Comparison of ENCODE assay signal across 8 cellular contexts in the genomic region with DNA sequence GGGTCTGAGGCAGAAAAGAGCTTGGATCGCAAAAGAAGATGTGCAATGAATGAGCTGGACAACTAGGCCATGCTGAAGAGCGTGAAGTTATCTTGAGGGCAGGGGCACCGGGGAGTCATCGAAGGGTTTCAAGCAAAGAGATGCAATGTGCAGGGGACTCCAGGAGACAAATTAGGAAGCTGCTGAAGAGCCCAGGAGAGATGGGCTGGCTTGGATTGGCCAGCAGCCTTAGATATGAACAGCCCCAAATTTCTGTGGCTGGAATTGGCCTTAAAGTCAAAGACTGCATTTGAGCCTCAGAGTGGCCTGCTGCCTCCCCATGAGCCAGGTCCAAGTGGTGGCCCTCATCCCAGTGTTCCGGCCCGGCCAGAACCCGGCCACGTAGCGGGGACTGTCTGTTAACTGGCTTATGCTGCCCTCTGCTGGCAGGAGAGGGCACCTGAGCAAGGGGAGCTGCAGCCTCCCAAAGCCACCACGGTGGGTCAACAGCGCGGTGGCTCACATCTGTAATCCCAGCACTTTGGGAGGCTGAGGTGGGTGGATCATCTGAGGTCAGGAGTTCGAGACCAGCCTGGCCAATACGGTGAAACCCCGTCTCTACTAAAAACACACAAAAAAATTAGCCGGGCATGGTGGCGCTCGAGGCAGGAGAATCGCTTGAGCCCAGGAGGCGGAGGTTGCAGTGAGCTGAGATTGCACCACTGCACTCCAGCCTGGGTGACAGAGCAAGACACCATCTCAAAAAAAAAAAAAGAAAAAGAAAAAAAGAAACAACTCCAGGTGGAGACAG. TPM values are rescaled to one million over a fixed set of nuclear protein-coding genes. Genes with fewer than 3 reads are reported as not detected.
DNase-seq lines count a peak whose midpoint lies in the region; ATAC-seq and TF ChIP-seq lines count a peak whose summit lies in the region.
"Not testable (repeated sequence)": the region's sequence is repeated elsewhere in the genome, so short reads cannot be mapped to it uniquely, and the experiment has no call there.

No MANE protein-coding gene starts in this region.

- 40 to 43% methylated on average over 15 to 17 of the region's 20 CpGs for WGBS in lower leg skin, 2 donors

- H3K27me3 Mint-ChIP-seq in CD8-positive, alpha-beta T cell (ENCODE audit: low read depth): peaks cover 11% of the 10 kb centered on the region

- H3K4me1 ChIP-seq in CD8-positive, alpha-beta T cell (ENCODE audit: insufficient read depth, low read length): not testable (repeated sequence)

- TF ChIP-seq CTCF in CD8-positive, alpha-beta T cell (IDR thresholded peaks at IDR 0.05): peak; percentile 92
- peak in 2 of 3 donors; percentile 81 to 93 for TF ChIP-seq CTCF in lower leg skin (IDR thresholded peaks at IDR 0.05)

- not testable (repeated sequence) for TF ChIP-seq POLR2A in lower leg skin (IDR thresholded peaks at IDR 0.05)

- CTCF ChIA-PET in CD8-positive, alpha-beta T cell (lab: Charles Lee): interaction anchor here (0.6 to 2.8 kb wide), 24 partner anchors 10 to 180 kb away, joined by 3 to 25 read pairs (median 4); a partner anchor contains a TSS

- H3K4me3 Mint-ChIP-seq in CD8-positive, alpha-beta T cell: not testable (repeated sequence)

- DNase-seq in CD8-positive, alpha-beta T cell: peak; percentile 43 to 82 (median 75)
- DNase-seq in NCI-H69 (lab: John Stamatoyannopoulos, UW) (peak; percentile 83), dedifferentiated amniotic fluid mesenchymal stem cell (ENCODE audit: extremely low spot score) (peak; percentile 54), lower leg skin (ENCODE audit: low spot score in 2 of 2) (peak; percentile 72 to 95)
- peak; percentile 75 for DNase-seq in activated CD4-positive, alpha-beta T cell treated with anti-CD3 and anti-CD28 coated beads, Interleukin-2, amount 50 U/mL, for 1 hour
- peak; percentile 56 to 60 (median 59) for DNase-seq in stimulated activated CD4-positive, alpha-beta T cell treated with anti-CD3 and anti-CD28 coated beads, TNF-alpha, amount 100 ng/mL, for 4 hours (ENCODE audit: low read depth in 3 of 3)

- not testable (repeated sequence) for H3K27ac ChIP-seq in CD8-positive, alpha-beta T cell (ENCODE audit: low read depth, low read length)

- not testable (repeated sequence) for H3K36me3 ChIP-seq in CD8-positive, alpha-beta T cell (ENCODE audit: insufficient read depth, low read length)

- H3K36me3 Mint-ChIP-seq in CD8-positive, alpha-beta T cell: not testable (repeated sequence)

- not testable (repeated sequence) for H3K9me3 Mint-ChIP-seq in CD8-positive, alpha-beta T cell

- not testable (repeated sequence) for H3K9me3 ChIP-seq in CD8-positive, alpha-beta T cell (ENCODE audit: low read length)

- H3K27ac Mint-ChIP-seq in CD8-positive, alpha-beta T cell: not testable (repeated sequence)

- H3K4me1 Mint-ChIP-seq in CD8-positive, alpha-beta T cell (ENCODE audit: low read depth): not testable (repeated sequence)

- H3K27me3 ChIP-seq in CD8-positive, alpha-beta T cell (ENCODE audit: insufficient read depth, low read length): not testable (repeated sequence)

- intact Hi-C loops in CD8-positive, alpha-beta T cell (cut with DNase I, micrococcal nuclease): loop anchor here (1.0 to 5.0 kb wide), 2 partner anchors 43 to 1751 kb away; no protein-coding TSS in a partner anchor
- intact Hi-C loops in lower leg skin (cut with DNase I; ENCODE audit: low total_unique reads): loop anchor here (5.0 kb wide), 1 partner anchor 41 kb away; no protein-coding TSS in a partner anchor

- POLR2A ChIA-PET in CD8-positive, alpha-beta T cell (lab: Charles Lee): not testable (repeated sequence)

- not testable (repeated sequence) for H3K4me3 ChIP-seq in CD8-positive, alpha-beta T cell (ENCODE audit: low read depth, low read length); lower leg skin (ENCODE audit: low read depth, poor library complexity, severe bottlenecking)

- peak; percentile 98 for ATAC-seq in CD8-positive, alpha-beta T cell
- peak; percentile 97 for ATAC-seq in GM19397 (IDR thresholded peaks at IDR 0.05; ENCODE audit: unreplicated experiment)
- ATAC-seq in HG03457 (IDR thresholded peaks at IDR 0.05; ENCODE audit: unreplicated experiment): peak; percentile 92

RNA-seq across cellular contexts. Expression of a gene that starts 11.2 kb away (rescaled TPM):
- 100 to 1,000 TPM; 106 to 107 TPM for total RNA-seq in CD8-positive, alpha-beta T cell
- total RNA-seq in lower leg skin: 10 to 100 TPM; 35.0 to 51.9 (median 44.2) TPM

RNA-seq across cellular contexts. Expression of a gene that starts 28.0 kb away (rescaled TPM):
- not detected for total RNA-seq in CD8-positive, alpha-beta T cell
- total RNA-seq in lower leg skin: 1 to 10 TPM in 3 of 4 donors, not detected in 1; 1.3 to 4.4 (median 2.9) TPM

RNA-seq across cellular contexts. Expression of a gene that starts 28.2 kb away (rescaled TPM):
- total RNA-seq in CD8-positive, alpha-beta T cell: not detected
- total RNA-seq in lower leg skin: not detected
